Comparison of ENCODE assay signal across 8 cellular contexts in the genomic region with DNA sequence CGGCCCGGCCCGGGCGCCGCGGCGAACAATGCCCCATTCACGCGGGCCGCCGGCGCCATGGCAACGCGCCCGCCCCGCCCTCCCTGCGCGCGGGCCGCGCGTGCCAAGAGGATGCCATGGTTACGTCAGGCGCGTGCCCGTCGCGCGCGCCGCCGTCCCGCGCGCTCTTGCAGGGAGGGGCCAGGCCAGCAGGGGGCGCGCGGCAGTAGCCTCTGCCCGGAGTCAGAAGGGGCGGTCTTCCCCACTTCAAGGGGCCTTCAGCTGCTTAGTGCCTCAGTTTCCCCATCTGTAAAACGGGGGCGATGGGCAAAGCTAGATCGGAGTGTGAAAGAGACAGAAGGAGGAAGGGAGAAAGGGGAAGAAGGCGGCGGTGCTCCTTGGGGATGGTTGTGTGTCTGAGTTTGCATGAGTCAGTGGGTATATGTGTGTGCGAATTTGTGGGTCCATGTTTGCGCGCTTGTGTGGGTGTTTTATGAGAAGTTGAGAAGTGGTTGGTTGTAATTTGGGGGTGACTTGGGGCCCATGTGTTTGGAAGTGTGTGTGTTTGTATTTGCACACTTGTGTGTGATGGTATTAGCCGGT. TPM values are rescaled to one million over a fixed set of nuclear protein-coding genes. Genes with fewer than 3 reads are reported as not detected.
DNase-seq lines count a peak whose midpoint lies in the region; ATAC-seq, FAIRE-seq and TF ChIP-seq lines count a peak whose summit lies in the region.

No MANE protein-coding gene starts in this region.

- no peak overlapping the region for H3K27ac Mint-ChIP-seq in activated T-helper 1 cell treated with anti-CD3 and anti-CD28 coated beads, Interleukin-12 subunit alpha, Interleukin-12 subunit beta, Interleukin-2, Interleukin-4 antibody, amounts not matched to agents 30 ng/mL and 10 ng/mL and 1 ng/mL, durations not matched to agents 14 hours and 24 hours and 36 hours
- H3K27ac Mint-ChIP-seq in neural progenitor cell: no peak overlapping the region

- H3K4me3 ChIP-seq in neural progenitor cell: peak overlapping the region; percentile 36

- H3K27me3 ChIP-seq in neural progenitor cell: peaks cover 100% of the 10 kb centered on the region

- no peaks in the 10 kb centered on the region for H3K9me3 Mint-ChIP-seq in activated T-helper 1 cell treated with anti-CD3 and anti-CD28 coated beads, Interleukin-12 subunit alpha, Interleukin-12 subunit beta, Interleukin-2, Interleukin-4 antibody, amounts not matched to agents 30 ng/mL and 10 ng/mL and 1 ng/mL, durations not matched to agents 14 hours and 24 hours and 36 hours
- H3K9me3 Mint-ChIP-seq in neural progenitor cell: peaks cover 2% of the 10 kb centered on the region

- no peaks in the 10 kb centered on the region for H3K4me1 ChIP-seq in neural progenitor cell

- H3K27me3 Mint-ChIP-seq in activated T-helper 1 cell treated with anti-CD3 and anti-CD28 coated beads, Interleukin-12 subunit alpha, Interleukin-12 subunit beta, Interleukin-2, Interleukin-4 antibody, amounts not matched to agents 30 ng/mL and 10 ng/mL and 1 ng/mL, durations not matched to agents 14 hours and 24 hours and 36 hours (ENCODE audit: insufficient read depth): peaks cover 6% of the 10 kb centered on the region
- peaks cover 21% of the 10 kb centered on the region for H3K27me3 Mint-ChIP-seq in neural progenitor cell (ENCODE audit: insufficient read depth, low read depth)

- H3K27ac ChIP-seq in neural progenitor cell: no peak overlapping the region

- no peaks in the 10 kb centered on the region for H3K36me3 ChIP-seq in neural progenitor cell

- no peaks in the 10 kb centered on the region for H3K79me2 ChIP-seq in neural progenitor cell (ENCODE audit: low read depth)

- no peak overlapping the region for H2AFZ ChIP-seq in neural progenitor cell (replicated peaks)

- peak overlapping the region; percentile 76 for H3K4me2 ChIP-seq in neural progenitor cell

- intact Hi-C loops in activated T-helper 1 cell treated with anti-CD3 and anti-CD28 coated beads, Interleukin-12 subunit alpha, Interleukin-12 subunit beta, Interleukin-2, Interleukin-4 antibody, amounts not matched to agents 30 ng/mL and 10 ng/mL and 1 ng/mL, durations not matched to agents 14 hours and 24 hours and 36 hours (cut with micrococcal nuclease): loop anchor here (1.0 to 2.0 kb wide), 4 partner anchors 29 to 110 kb away; no protein-coding TSS in a partner anchor

- no peaks in the 10 kb centered on the region for H3K36me3 Mint-ChIP-seq in activated T-helper 1 cell treated with anti-CD3 and anti-CD28 coated beads, Interleukin-12 subunit alpha, Interleukin-12 subunit beta, Interleukin-2, Interleukin-4 antibody, amounts not matched to agents 30 ng/mL and 10 ng/mL and 1 ng/mL, durations not matched to agents 14 hours and 24 hours and 36 hours (ENCODE audit: low read depth)
- H3K36me3 Mint-ChIP-seq in neural progenitor cell: no peaks in the 10 kb centered on the region

- H3F3A ChIP-seq in neural progenitor cell (ENCODE audit: low read depth): peaks cover 6% of the 10 kb centered on the region

- H3K4me1 Mint-ChIP-seq in activated T-helper 1 cell treated with anti-CD3 and anti-CD28 coated beads, Interleukin-12 subunit alpha, Interleukin-12 subunit beta, Interleukin-2, Interleukin-4 antibody, amounts not matched to agents 30 ng/mL and 10 ng/mL and 1 ng/mL, durations not matched to agents 14 hours and 24 hours and 36 hours (ENCODE audit: low read depth): no peaks in the 10 kb centered on the region
- peaks cover 13% of the 10 kb centered on the region for H3K4me1 Mint-ChIP-seq in neural progenitor cell

- DNase-seq in DMS53 (lab: John Stamatoyannopoulos, UW) (peak; percentile 86), HT1080 (ENCODE audit: low read depth) (peak; percentile 73), RCC 7860 (ENCODE audit: low spot score) (peak; percentile 44), fibroblast of the conjunctiva (ENCODE audit: low read depth) (peak; percentile 47), neural progenitor cell (ENCODE audit: low spot score) (peak; percentile 91)
- DNase-seq in activated T-helper 1 cell treated with anti-CD3 and anti-CD28 coated beads, Interleukin-12 subunit alpha, Interleukin-12 subunit beta, Interleukin-2, Interleukin-4 antibody, amounts not matched to agents 30 ng/mL and 10 ng/mL and 1 ng/mL, durations not matched to agents 14 hours and 24 hours and 36 hours (ENCODE audit: low spot score): peak; percentile 76
- peak; percentile 87 for DNase-seq in stimulated activated naive CD8-positive, alpha-beta T cell treated with anti-CD3 and anti-CD28 coated beads, Interleukin-15, Interleukin-2, amounts not matched to agents 100 U/mL and 50 U/mL, for 24 hours

- peak; percentile 87 for TF ChIP-seq CTCF in neural progenitor cell (IDR thresholded peaks at IDR 0.05)

- FAIRE-seq in RCC 7860 (lab: Jason Lieb, UNC): no peak

- H3K9me3 ChIP-seq in neural progenitor cell (ENCODE audit: low read depth): no peaks in the 10 kb centered on the region

- no peak overlapping the region for H3K9ac ChIP-seq in neural progenitor cell

- H3K4me3 Mint-ChIP-seq in activated T-helper 1 cell treated with anti-CD3 and anti-CD28 coated beads, Interleukin-12 subunit alpha, Interleukin-12 subunit beta, Interleukin-2, Interleukin-4 antibody, amounts not matched to agents 30 ng/mL and 10 ng/mL and 1 ng/mL, durations not matched to agents 14 hours and 24 hours and 36 hours: no peak overlapping the region
- H3K4me3 Mint-ChIP-seq in neural progenitor cell: no peak overlapping the region

- peaks cover 5% of the 10 kb centered on the region for H4K20me1 ChIP-seq in neural progenitor cell (ENCODE audit: low read depth)

- peak; percentile 76 for ATAC-seq in stimulated activated naive CD8-positive, alpha-beta T cell treated with anti-CD3 and anti-CD28 coated beads, Interleukin-15, Interleukin-2, amounts not matched to agents 100 U/mL and 50 U/mL, for 24 hours
- no peak for ATAC-seq in HG03342 (IDR thresholded peaks at IDR 0.05; ENCODE audit: unreplicated experiment)

RNA-seq across cellular contexts. Expression of gene NFIX, which starts 11.6 kb away (rescaled TPM):
- total RNA-seq in HT1080 (2014; rRNA removed; shearing (Covaris generic)): 12.4 and 21.7 TPM in 2 replicates
- 38.9 and 51.6 TPM in 2 replicates for polyA plus RNA-seq in HT1080 (2015; cell fraction: cytosol; rRNA removed)
- polyA plus RNA-seq in HT1080 (2015; cell fraction: nucleus; rRNA removed): 30.6 and 34.0 TPM in 2 replicates
- 4.5 and 8.0 TPM in 2 replicates for total RNA-seq in activated T-helper 1 cell treated with anti-CD3 and anti-CD28 coated beads, Interleukin-12 subunit alpha, Interleukin-12 subunit beta, Interleukin-2, Interleukin-4 antibody, amounts not matched to agents 30 ng/mL and 10 ng/mL and 1 ng/mL, durations not matched to agents 14 hours and 24 hours and 36 hours
- total RNA-seq in neural progenitor cell (ENCODE audit: low replicate concordance): 0.06 TPM in 2 replicates

RNA-seq across cellular contexts. Expression of gene DAND5, which starts 14.3 kb away (rescaled TPM):
- 0.17 and 0.31 TPM in 2 replicates for total RNA-seq in HT1080 (2014; rRNA removed; shearing (Covaris generic))
- polyA plus RNA-seq in HT1080 (2015; cell fraction: cytosol; rRNA removed): 0.07 and 0.08 TPM in 2 replicates
- polyA plus RNA-seq in HT1080 (2015; cell fraction: nucleus; rRNA removed): 0.62 and 0.71 TPM in 2 replicates
- total RNA-seq in activated T-helper 1 cell treated with anti-CD3 and anti-CD28 coated beads, Interleukin-12 subunit alpha, Interleukin-12 subunit beta, Interleukin-2, Interleukin-4 antibody, amounts not matched to agents 30 ng/mL and 10 ng/mL and 1 ng/mL, durations not matched to agents 14 hours and 24 hours and 36 hours: 0.10 TPM in 2 replicates
- 0.06 and 0.07 TPM in 2 replicates for total RNA-seq in neural progenitor cell (ENCODE audit: low replicate concordance)

RNA-seq across cellular contexts. Expression of gene GADD45GIP1, which starts 26.6 kb away (rescaled TPM):
- total RNA-seq in HT1080 (2014; rRNA removed; shearing (Covaris generic)): 75.2 and 77.3 TPM in 2 replicates
- polyA plus RNA-seq in HT1080 (2015; cell fraction: cytosol; rRNA removed): 55.3 and 64.7 TPM in 2 replicates
- polyA plus RNA-seq in HT1080 (2015; cell fraction: nucleus; rRNA removed): 24.3 and 31.7 TPM in 2 replicates
- total RNA-seq in activated T-helper 1 cell treated with anti-CD3 and anti-CD28 coated beads, Interleukin-12 subunit alpha, Interleukin-12 subunit beta, Interleukin-2, Interleukin-4 antibody, amounts not matched to agents 30 ng/mL and 10 ng/mL and 1 ng/mL, durations not matched to agents 14 hours and 24 hours and 36 hours: 32.1 and 33.2 TPM in 2 replicates
- 17.1 and 42.2 TPM in 2 replicates for total RNA-seq in neural progenitor cell (ENCODE audit: low replicate concordance)

RNA-seq across cellular contexts. Expression of gene RAD23A, which starts 38.0 kb away (rescaled TPM):
- total RNA-seq in HT1080 (2014; rRNA removed; shearing (Covaris generic)): 178 and 212 TPM in 2 replicates
- 193 and 196 TPM in 2 replicates for polyA plus RNA-seq in HT1080 (2015; cell fraction: cytosol; rRNA removed)
- 90.3 and 110 TPM in 2 replicates for polyA plus RNA-seq in HT1080 (2015; cell fraction: nucleus; rRNA removed)
- total RNA-seq in activated T-helper 1 cell treated with anti-CD3 and anti-CD28 coated beads, Interleukin-12 subunit alpha, Interleukin-12 subunit beta, Interleukin-2, Interleukin-4 antibody, amounts not matched to agents 30 ng/mL and 10 ng/mL and 1 ng/mL, durations not matched to agents 14 hours and 24 hours and 36 hours: 197 and 202 TPM in 2 replicates
- 37.7 and 54.9 TPM in 2 replicates for total RNA-seq in neural progenitor cell (ENCODE audit: low replicate concordance)

RNA-seq across cellular contexts. Expression of gene CALR, which starts 45.2 kb away (rescaled TPM):
- total RNA-seq in HT1080 (2014; rRNA removed; shearing (Covaris generic)): 1,453 and 1,684 TPM in 2 replicates
- 1,221 and 1,341 TPM in 2 replicates for polyA plus RNA-seq in HT1080 (2015; cell fraction: cytosol; rRNA removed)
- polyA plus RNA-seq in HT1080 (2015; cell fraction: nucleus; rRNA removed): 1,660 and 1,771 TPM in 2 replicates
- total RNA-seq in activated T-helper 1 cell treated with anti-CD3 and anti-CD28 coated beads, Interleukin-12 subunit alpha, Interleukin-12 subunit beta, Interleukin-2, Interleukin-4 antibody, amounts not matched to agents 30 ng/mL and 10 ng/mL and 1 ng/mL, durations not matched to agents 14 hours and 24 hours and 36 hours: 913 and 933 TPM in 2 replicates
- 437 and 569 TPM in 2 replicates for total RNA-seq in neural progenitor cell (ENCODE audit: low replicate concordance)
